13 cellular contexts compared by ENCODE assay signal in the genomic region with DNA sequence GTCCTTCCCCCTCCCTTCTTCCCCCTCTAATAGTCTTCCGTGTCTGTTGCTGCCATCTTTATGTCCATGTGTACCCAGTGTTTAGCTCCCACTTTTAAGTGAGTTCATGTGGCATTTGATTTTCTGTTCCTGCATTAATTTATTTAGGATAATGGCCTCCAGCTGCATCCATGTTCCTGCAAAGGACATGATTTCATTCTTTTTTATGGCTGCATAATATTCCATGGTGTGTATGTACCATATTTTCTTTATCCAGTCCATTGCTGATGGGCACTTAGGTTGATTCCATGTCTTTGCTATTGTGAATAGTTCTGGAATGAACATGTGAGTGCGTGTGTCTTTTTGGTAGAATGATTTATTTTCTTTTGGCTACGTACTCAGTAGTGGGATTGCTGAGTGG. TPM values are rescaled to one million over a fixed set of nuclear protein-coding genes. Genes with fewer than 3 reads are reported as not detected.
"Had no signal": no experiment of that assay in that cellular context is flagged by ENCODE, and none has a peak within 500 bp of the region (broad histone marks: within the 10 kb centered on the region; RNA-seq: fewer than 3 reads in every experiment).

No MANE protein-coding gene starts in this region.

RNA-seq across cellular contexts. Expression of a gene that starts 9.0 kb away (rescaled TPM):
- total RNA-seq: left cardiac atrium, left ventricle myocardium superior, lung microvascular endothelial cell, mesenteric fat pad, myocyte, progenitor cell of endocrine pancreas, pulmonary artery endothelial cell, renal cortical epithelial cell, smooth muscle cell, suprapubic skin, thoracic aorta had no signal
- polyA plus RNA-seq: keratinocyte, neural cell, smooth muscle cell had no signal

RNA-seq across cellular contexts. Expression of a gene that starts 58.0 kb away (rescaled TPM):
- total RNA-seq: progenitor cell of endocrine pancreas, pulmonary artery endothelial cell, renal cortical epithelial cell had no signal
- polyA plus RNA-seq: keratinocyte, neural cell had no signal
